ENCODE assay signal across 17 cellular contexts in the genomic region with DNA sequence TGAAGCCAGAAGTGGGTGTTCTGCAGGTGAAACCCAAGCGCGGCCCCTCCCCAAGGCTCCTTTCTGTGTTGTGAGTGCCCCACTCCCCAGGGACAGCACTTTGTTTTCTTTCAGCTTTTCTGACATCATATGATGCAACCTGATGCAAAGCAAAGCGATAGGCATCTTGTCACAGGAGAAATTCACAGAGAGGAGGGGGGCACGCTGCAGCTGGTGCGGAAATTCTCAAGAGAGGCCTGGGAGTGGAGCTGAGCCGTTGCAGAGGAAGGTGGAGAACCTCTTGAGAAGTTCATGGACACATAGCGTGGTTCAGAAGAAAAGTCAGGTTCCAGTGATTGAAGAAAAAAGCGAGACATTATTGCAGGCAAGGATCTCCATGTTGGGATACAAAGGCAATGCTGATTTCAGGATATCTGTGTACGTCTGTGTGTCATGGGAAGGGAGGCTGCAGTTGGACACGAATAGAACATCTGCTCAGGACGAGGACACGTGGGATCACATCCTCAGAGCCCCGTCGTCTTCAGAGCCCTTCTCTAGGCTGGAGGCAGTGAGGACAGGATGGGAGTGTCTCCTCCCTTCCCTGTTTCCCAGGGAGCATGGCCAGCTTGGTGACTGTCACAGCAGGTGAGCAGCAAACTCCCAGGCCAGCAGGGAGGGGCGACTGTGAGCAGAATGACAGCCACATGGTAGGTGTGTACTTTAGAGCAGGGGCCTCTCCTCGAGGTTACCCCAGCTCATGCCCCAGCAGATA.
DNase-seq lines count a peak whose midpoint lies in the region; ATAC-seq, FAIRE-seq and TF ChIP-seq lines count a peak whose summit lies in the region.
"Had no signal": no experiment of that assay in that cellular context is flagged by ENCODE, and none has a peak within 500 bp of the region (broad histone marks: within the 10 kb centered on the region; RNA-seq: fewer than 3 reads in every experiment).

No MANE protein-coding gene starts in this region.

- H3K9me3 Mint-ChIP-seq in activated T-cell treated with anti-CD3 and anti-CD28 coated beads, Interleukin-2, amount 50 U/mL, for 72 hours = no peaks in the 10 kb centered on the region

- TF ChIP-seq EP300 in A549 (IDR thresholded peaks at IDR 0.05) (no peak), HepG2 (IDR thresholded peaks at IDR 0.05; ENCODE audit: low read depth in 2 of 2, low read length in 2 of 2) (no peak), HepG2 (CRISPR knock-in tag; IDR thresholded peaks at IDR 0.05; ENCODE audit: borderline replicate concordance) (no peak)

- POLR2A ChIA-PET in A549 (lab: Yijun Ruan, JAX) = no interaction called here
- POLR2A ChIA-PET in HepG2 (lab: Yijun Ruan, JAX) = no interaction called here

- H3K4me3 ChIP-seq in A549 (no peak overlapping the region), bronchial epithelial cell (ENCODE audit: low read depth, low read length) (no peak overlapping the region), HepG2 (replicated peaks in 1 of 3; ENCODE audit: insufficient read depth in 1 of 3, low read depth in 2 of 3, low read length in 3 of 3) (no peak overlapping the region), left ventricle myocardium inferior (no peak overlapping the region)
- H3K4me3 ChIP-seq: dorsolateral prefrontal cortex, right atrium auricular region had no signal

- peaks cover 37% of the 10 kb centered on the region for H3K4me1 ChIP-seq in A549
- no peaks in the 10 kb centered on the region for H3K4me1 ChIP-seq in HepG2 (ENCODE audit: insufficient read depth, low read length)
- H3K4me1 ChIP-seq in left ventricle myocardium inferior = no peaks in the 10 kb centered on the region
- H3K4me1 ChIP-seq: foreskin keratinocyte, right atrium auricular region had no signal

- CTCF ChIA-PET in A549 (lab: Yijun Ruan, JAX) (no interaction called here), HepG2 (lab: Yijun Ruan, JAX; ENCODE audit: low intra/inter-chr PET ratio, low total read pairs) (no interaction called here)

- no peaks in the 10 kb centered on the region for H3K27me3 ChIP-seq in bronchial epithelial cell (ENCODE audit: control insufficient read depth, insufficient read depth, low read length)
- H3K27me3 ChIP-seq in HepG2 (ENCODE audit: control insufficient read depth in 1 of 2, insufficient read depth in 2 of 2, low read length in 2 of 2) = no peaks in the 10 kb centered on the region
- H3K27me3 ChIP-seq in left ventricle myocardium inferior (ENCODE audit: low read depth) = peaks cover 8% of the 10 kb centered on the region
- H3K27me3 ChIP-seq: dorsolateral prefrontal cortex, foreskin keratinocyte, right atrium auricular region had no signal

- H3K9ac ChIP-seq in HepG2 (ENCODE audit: insufficient read depth, low read depth, low read length) = no peak overlapping the region

- H3K4me2 ChIP-seq in A549 = no peak overlapping the region
- no peak overlapping the region for H3K4me2 ChIP-seq in HepG2 (ENCODE audit: low read depth, low read length)

- no peak overlapping the region for H3K4me3 Mint-ChIP-seq in activated T-cell treated with anti-CD3 and anti-CD28 coated beads, Interleukin-2, amount 50 U/mL, for 72 hours

- TF ChIP-seq POLR2A in A549 (IDR thresholded peaks at IDR 0.05; ENCODE audit: low read length) (no peak), H54 (IDR thresholded peaks at IDR 0.05; ENCODE audit: low read depth, low read length) (no peak), HepG2 (IDR thresholded peaks at IDR 0.05; ENCODE audit: insufficient read depth in 1 of 2, low read depth in 2 of 2, low read length in 2 of 2) (no peak)

- H3K4me1 Mint-ChIP-seq in activated T-cell treated with anti-CD3 and anti-CD28 coated beads, Interleukin-2, amount 50 U/mL, for 72 hours (ENCODE audit: low read depth) = peaks cover 7% of the 10 kb centered on the region

- TF ChIP-seq RAD21 in A549 (conservative IDR thresholded peaks at IDR 0.05 in 1 of 2, IDR thresholded peaks at IDR 0.05 in 1 of 2) = no peak
- TF ChIP-seq RAD21 in HepG2 (CRISPR knock-in tag; IDR thresholded peaks at IDR 0.05) = no peak

- no peaks in the 10 kb centered on the region for H3K9me3 ChIP-seq in A549
- H3K9me3 ChIP-seq in HepG2 (ENCODE audit: low read length) = no peaks in the 10 kb centered on the region
- no peaks in the 10 kb centered on the region for H3K9me3 ChIP-seq in left ventricle myocardium inferior (replicated peaks)
- H3K9me3 ChIP-seq: right atrium auricular region had no signal

- H3K36me3 ChIP-seq in bronchial epithelial cell (ENCODE audit: control insufficient read depth, insufficient read depth, low read length) = no peaks in the 10 kb centered on the region
- H3K36me3 ChIP-seq in HepG2 (replicated peaks in 1 of 2; ENCODE audit: control insufficient read depth in 1 of 2, insufficient read depth in 2 of 2, low read length in 2 of 2) = no peaks in the 10 kb centered on the region
- H3K36me3 ChIP-seq in left ventricle myocardium inferior = no peaks in the 10 kb centered on the region
- H3K36me3 ChIP-seq: right atrium auricular region had no signal

- no peaks in the 10 kb centered on the region for H3K36me3 Mint-ChIP-seq in activated T-cell treated with anti-CD3 and anti-CD28 coated beads, Interleukin-2, amount 50 U/mL, for 72 hours (ENCODE audit: insufficient read depth in 2 of 2)

- FAIRE-seq in A549 (lab: Jason Lieb, UNC) = no peak
- peak; percentile 36 for FAIRE-seq in H54 (lab: Jason Lieb, UNC)
- peak; percentile 70 for FAIRE-seq in bronchial epithelial cell (lab: Jason Lieb, UNC)
- no peak for FAIRE-seq in HepG2 (lab: Jason Lieb, UNC)

- 91% methylated on average over 15 of the region's 16 CpGs for WGBS in A549 (ENCODE audit: missing lambda C conversion rate)
- 32% methylated on average over 15 of the region's 16 CpGs for WGBS in HepG2 (ENCODE audit: low lambda C conversion rate)

- intact Hi-C loops in HepG2 (cut with micrococcal nuclease; ENCODE audit: unreplicated experiment) = no loop called here
- intact Hi-C loops in left ventricle myocardium inferior (cut with micrococcal nuclease) = no loop called here

- in situ Hi-C loops in HepG2 (cut with HindIII; ENCODE audit: extremely low pct_ligation_motif_present, low pct_unique_long_range_greater_than_20kb) = no loop called here

- ATAC-seq in A549 (no peak), HepG2 (no peak)
- no peak for ATAC-seq in activated T-cell treated with anti-CD3 and anti-CD28 coated beads, Interleukin-2, amount 50 U/mL, for 72 hours (replicated peaks in 1 of 2)
- ATAC-seq: foreskin keratinocyte had no signal

- BruUV-seq in HepG2 (replicated peaks; lab: Mats Ljungman, UMichigan) = no TSS peak

- peak overlapping the region; percentile 85 to 89; a peak in 5 of 6 replicates for H3K27ac ChIP-seq in A549
- no peak overlapping the region for H3K27ac ChIP-seq in HepG2 (ENCODE audit: extremely low read length, insufficient read depth, low read length)
- no peak overlapping the region for H3K27ac ChIP-seq in left ventricle myocardium inferior (replicated peaks)
- H3K27ac ChIP-seq: dorsolateral prefrontal cortex, foreskin keratinocyte, right atrium auricular region had no signal

- H3K27ac Mint-ChIP-seq in activated T-cell treated with anti-CD3 and anti-CD28 coated beads, Interleukin-2, amount 50 U/mL, for 72 hours = no peak overlapping the region

- no peak overlapping the region for H2AFZ ChIP-seq in HepG2 (ENCODE audit: low read length)

- peaks cover 36% of the 10 kb centered on the region for H3K27me3 Mint-ChIP-seq in activated T-cell treated with anti-CD3 and anti-CD28 coated beads, Interleukin-2, amount 50 U/mL, for 72 hours (ENCODE audit: low read depth)

- no peaks in the 10 kb centered on the region for H4K20me1 ChIP-seq in HepG2 (ENCODE audit: insufficient read depth, low read length)

- H3K79me2 ChIP-seq in HepG2 (ENCODE audit: insufficient read depth, low read length) = no peaks in the 10 kb centered on the region

- DNase-seq in A549 (ENCODE audit: low read depth in 1 of 2, low spot score in 1 of 2) (no peak), H54 (ENCODE audit: insufficient read length, low spot score) (no peak), NCI-H345 (lab: John Stamatoyannopoulos, UW) (peak; percentile 92), bronchial epithelial cell (ENCODE audit: low read depth) (no peak), HUDEP-2 (lab: John Stamatoyannopoulos, UW; ENCODE audit: unreplicated experiment in 76 of 76) (no peak), HepG2 (ENCODE audit: low spot score) (no peak), left ventricle myocardium inferior (no peak)
- DNase-seq in activated T-cell treated with anti-CD3 and anti-CD28 coated beads, Interleukin-2, amount 50 U/mL, for 72 hours = no peak
- DNase-seq: activated T-cell treated with anti-CD3 and anti-CD28 coated beads, Interleukin-2, amount 50 U/mL, for 1 hour; anterior cingulate cortex; dorsolateral prefrontal cortex; EL; foreskin keratinocyte; HCEC 1CT; stimulated activated CD4-positive, alpha-beta T cell treated with anti-CD3 and anti-CD28 coated beads, Interleukin-4, amount 100 ng/mL, for 1 hour; stimulated activated naive CD4-positive, alpha-beta T cell treated with Interleukin-2 at 50 U/mL for 16 hours had no signal

- TF ChIP-seq CTCF in A549 (IDR thresholded peaks at IDR 0.05) (no peak), bronchial epithelial cell (IDR thresholded peaks at IDR 0.05; ENCODE audit: insufficient read depth, low read length, severe bottlenecking) (no peak), HepG2 (CRISPR knock-in tag; IDR thresholded peaks at IDR 0.05) (no peak), left ventricle myocardium inferior (IDR thresholded peaks at IDR 0.05; ENCODE audit: borderline replicate concordance) (no peak)

TF ChIP-seq in A549, 52 proteins besides CTCF, POLR2A, EP300 and RAD21:
- no peak for TF ChIP-seq HEYL (CRISPR knock-in tag; IDR thresholded peaks at IDR 0.05)
- no peak for TF ChIP-seq HOXB13 (CRISPR knock-in tag; IDR thresholded peaks at IDR 0.05; ENCODE audit: low read depth)

TF ChIP-seq in HepG2, 621 proteins besides CTCF, POLR2A, EP300 and RAD21:
- TF ChIP-seq, protein P1, sequence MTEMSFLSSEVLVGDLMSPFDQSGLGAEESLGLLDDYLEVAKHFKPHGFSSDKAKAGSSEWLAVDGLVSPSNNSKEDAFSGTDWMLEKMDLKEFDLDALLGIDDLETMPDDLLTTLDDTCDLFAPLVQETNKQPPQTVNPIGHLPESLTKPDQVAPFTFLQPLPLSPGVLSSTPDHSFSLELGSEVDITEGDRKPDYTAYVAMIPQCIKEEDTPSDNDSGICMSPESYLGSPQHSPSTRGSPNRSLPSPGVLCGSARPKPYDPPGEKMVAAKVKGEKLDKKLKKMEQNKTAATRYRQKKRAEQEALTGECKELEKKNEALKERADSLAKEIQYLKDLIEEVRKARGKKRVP (CRISPR knock-in tag; IDR thresholded peaks at IDR 0.05) = peak in 1 of 2 experiments; percentile 27; a peak in 1 of 4 replicates
- no peak for TF ChIP-seq ZNF430 (CRISPR knock-in tag; IDR thresholded peaks at IDR 0.05)
TF ChIP-seq in HepG2: peak in this region for 1.

Comparison
In these comparisons a context has a peak if more than half of its experiments do, and no peak if none do; other contexts are left out.
1. H3K27ac ChIP-seq: peak in A549 (2 of 2); none in HepG2 (single experiment) and left ventricle myocardium inferior (single experiment).